In genomic region chr6:161236091-161236633, GRCh38 we compare ENCODE assay signal across 15 cellular contexts. TPM values are rescaled to one million over a fixed set of nuclear protein-coding genes. Genes with fewer than 3 reads are reported as not detected.
A peak's percentile ranks its signal among the peaks of the same experiment; 100 is the strongest.
DNase-seq lines count a peak whose midpoint lies in the region; ATAC-seq and TF ChIP-seq lines count a peak whose summit lies in the region.
"Had no signal": no experiment of that assay in that cellular context is flagged by ENCODE, and none has a peak within 500 bp of the region (broad histone marks: within the 10 kb centered on the region; RNA-seq: fewer than 3 reads in every experiment).

No MANE protein-coding gene starts in this region.

- TF ChIP-seq CTCF in GM13976 (IDR thresholded peaks at IDR 0.05; ENCODE audit: borderline replicate concordance, control extremely low read depth, extremely low read depth, insufficient read depth, missing control alignments) (no peak), foreskin fibroblast (IDR thresholded peaks at IDR 0.05; ENCODE audit: low read depth, low read length) (no peak)

- peaks cover 41% of the 10 kb centered on the region for H3K36me3 Mint-ChIP-seq in activated T-helper 17 cell treated with anti-CD3 and anti-CD28 coated beads, Interleukin-2, amount 50 U/mL, for 72 hours (ENCODE audit: low read depth)

- H2BK120ac ChIP-seq in mesendoderm (ENCODE audit: low read depth, low read length): no peak overlapping the region

- in situ Hi-C loops in GM13976 (cut with MboI; ENCODE audit: low sequenced_read_pairs, unreplicated experiment): no loop called here

- no peak overlapping the region for H2BK15ac ChIP-seq in mesendoderm (replicated peaks; ENCODE audit: low read depth)

- H4K5ac ChIP-seq in mesendoderm (ENCODE audit: low read length): no peak overlapping the region

- H3K9ac ChIP-seq in mesendoderm (ENCODE audit: low read length): no peak overlapping the region
- H3K9ac ChIP-seq: neural progenitor cell had no signal

- no peaks in the 10 kb centered on the region for H3K36me3 ChIP-seq in mesendoderm (ENCODE audit: control insufficient read depth, insufficient read depth, low read length)
- H3K36me3 ChIP-seq: neural progenitor cell had no signal

- no peak overlapping the region for H3K18ac ChIP-seq in mesendoderm (ENCODE audit: low read length)

- H3K79me2 ChIP-seq in mesendoderm (ENCODE audit: control insufficient read depth, insufficient read depth, low read length): peaks cover 33% of the 10 kb centered on the region

- H2AK5ac ChIP-seq in mesendoderm (ENCODE audit: low read length): no peak overlapping the region

- peak overlapping the region; percentile 80 for H3K27ac Mint-ChIP-seq in activated T-helper 17 cell treated with anti-CD3 and anti-CD28 coated beads, Interleukin-2, amount 50 U/mL, for 72 hours
- H3K27ac Mint-ChIP-seq: activated B cell treated with CpG ODN at 0.5 μM for 24 hours had no signal

- H3K27ac ChIP-seq in mesendoderm (ENCODE audit: low read depth, low read length): no peak overlapping the region
- H3K27ac ChIP-seq: neural progenitor cell had no signal

- peak; percentile 71 for ATAC-seq in GM19395 (IDR thresholded peaks at IDR 0.05; ENCODE audit: unreplicated experiment)
- peak; percentile 57 for ATAC-seq in HG02938 (IDR thresholded peaks at IDR 0.05; ENCODE audit: unreplicated experiment)
- ATAC-seq in activated T-helper 17 cell treated with anti-CD3 and anti-CD28 coated beads, Interleukin-2, amount 50 U/mL, for 72 hours (replicated peaks): peak; percentile 86

- no peaks in the 10 kb centered on the region for H3K27me3 ChIP-seq in mesendoderm (ENCODE audit: insufficient read depth, low read length, poor library complexity)
- H3K27me3 ChIP-seq: neural progenitor cell had no signal

- no peak overlapping the region for H3K23ac ChIP-seq in mesendoderm (ENCODE audit: low read length)

- no peak overlapping the region for H3K56ac ChIP-seq in mesendoderm (ENCODE audit: low read length)

- no peaks in the 10 kb centered on the region for H3K27me3 Mint-ChIP-seq in activated T-helper 17 cell treated with anti-CD3 and anti-CD28 coated beads, Interleukin-2, amount 50 U/mL, for 72 hours
- H3K27me3 Mint-ChIP-seq: activated B cell treated with CpG ODN at 0.5 μM for 24 hours had no signal

- no peak overlapping the region for H3K4me2 ChIP-seq in mesendoderm (ENCODE audit: low read length)
- H3K4me2 ChIP-seq: neural progenitor cell had no signal

- DNase-seq in GM13976 (ENCODE audit: low spot score) (peak; percentile 48), mesendoderm (no peak), mesenteric fat pad (ENCODE audit: low spot score) (no peak), NCI-H1048 (lab: John Stamatoyannopoulos, UW) (no peak), foreskin fibroblast (no peak)
- DNase-seq: activated B cell treated with CpG ODN at 0.5 μM for 24 hours; C1 segment of cervical spinal cord; immature natural killer cell; NCI-H510A; SHP77 treated with DMSO at 0.1 percent for 48 hours; stimulated activated CD8-positive, alpha-beta memory T cell treated with anti-CD3 and anti-CD28 coated beads, Interleukin-4, amount 100 ng/mL, for 48 hours had no signal

- H3K4me1 Mint-ChIP-seq in activated T-helper 17 cell treated with anti-CD3 and anti-CD28 coated beads, Interleukin-2, amount 50 U/mL, for 72 hours: peaks cover 35% of the 10 kb centered on the region

- H3K4me1 ChIP-seq in mesendoderm (ENCODE audit: control insufficient read depth, low read depth, low read length): peaks cover 3% of the 10 kb centered on the region

- peaks cover 33% of the 10 kb centered on the region for H3K79me1 ChIP-seq in mesendoderm (ENCODE audit: low read length)

- H3K4me3 ChIP-seq in mesendoderm (ENCODE audit: low read length): no peak overlapping the region
- H3K4me3 ChIP-seq in foreskin fibroblast (ENCODE audit: low read depth in 1 of 2, low read length in 2 of 2): no peak overlapping the region
- H3K4me3 ChIP-seq: neural progenitor cell had no signal

- no peak overlapping the region for H3K4ac ChIP-seq in mesendoderm (ENCODE audit: low read depth, low read length)

- no CpG with 5 or more reads among the region's 8 CpGs for WGBS in mesendoderm (ENCODE audit: extremely low coverage, insufficient coverage, low lambda C conversion rate)

- H4K8ac ChIP-seq in mesendoderm (ENCODE audit: low read depth, low read length): no peak overlapping the region

- peak overlapping the region; percentile 70 for H3K4me3 Mint-ChIP-seq in activated T-helper 17 cell treated with anti-CD3 and anti-CD28 coated beads, Interleukin-2, amount 50 U/mL, for 72 hours
- H3K4me3 Mint-ChIP-seq: activated B cell treated with CpG ODN at 0.5 μM for 24 hours, immature natural killer cell, neural progenitor cell had no signal

- no peak overlapping the region for H2BK5ac ChIP-seq in mesendoderm (ENCODE audit: low read length)

- H3K9me3 Mint-ChIP-seq in activated T-helper 17 cell treated with anti-CD3 and anti-CD28 coated beads, Interleukin-2, amount 50 U/mL, for 72 hours: no peaks in the 10 kb centered on the region
- H3K9me3 Mint-ChIP-seq: activated B cell treated with CpG ODN at 0.5 μM for 24 hours, immature natural killer cell had no signal

RNA-seq across cellular contexts. Expression of gene AGPAT4, which starts 37.7 kb away (rescaled TPM):
- total RNA-seq in activated T-helper 17 cell treated with anti-CD3 and anti-CD28 coated beads, Interleukin-2, amount 50 U/mL, for 72 hours: 10 to 100 TPM; 12.3 to 13.2 TPM
- polyA plus RNA-seq in mesendoderm (2013, experiment 1 of 2): 12.2 TPM
- 10.8 TPM for polyA plus RNA-seq in mesendoderm (2013, experiment 2 of 2)
- total RNA-seq in mesenteric fat pad: 8.0 TPM
